In genomic region chr13:31983696-31984095, GRCh38 we compare ENCODE assay signal across 2 cellular contexts.
TF ChIP-seq lines count a peak whose summit lies in the region.

No MANE protein-coding gene starts in this region.

TF ChIP-seq in HepG2, 621 proteins besides CTCF, POLR2A, EP300 and RAD21:
- TF ChIP-seq PPARG (CRISPR knock-in tag; conservative IDR thresholded peaks at IDR 0.05) = 0 out of 2 replicates have a peak, but pooled peaks have one; percentile 24

TF ChIP-seq in liver, 16 proteins besides CTCF, POLR2A, EP300 and RAD21:
- peak in 1 of 2 donors; percentile 63 for TF ChIP-seq JUND (IDR thresholded peaks at IDR 0.05)
- TF ChIP-seq MAX (IDR thresholded peaks at IDR 0.05) = peak; percentile 38
- TF ChIP-seq HNF4A (conservative IDR thresholded peaks at IDR 0.05) = peak; percentile 85 to 89
- peak; percentile 35 for TF ChIP-seq YY1 (IDR thresholded peaks at IDR 0.05)
- peak; percentile 85 to 87 for TF ChIP-seq RXRA (IDR thresholded peaks at IDR 0.05)
- peak; percentile 39 for TF ChIP-seq HNF4G (IDR thresholded peaks at IDR 0.05)
- TF ChIP-seq REST (IDR thresholded peaks at IDR 0.05) = peak; percentile 54
- TF ChIP-seq SP1 (IDR thresholded peaks at IDR 0.05) = peak; percentile 88
